In the genomic region with DNA sequence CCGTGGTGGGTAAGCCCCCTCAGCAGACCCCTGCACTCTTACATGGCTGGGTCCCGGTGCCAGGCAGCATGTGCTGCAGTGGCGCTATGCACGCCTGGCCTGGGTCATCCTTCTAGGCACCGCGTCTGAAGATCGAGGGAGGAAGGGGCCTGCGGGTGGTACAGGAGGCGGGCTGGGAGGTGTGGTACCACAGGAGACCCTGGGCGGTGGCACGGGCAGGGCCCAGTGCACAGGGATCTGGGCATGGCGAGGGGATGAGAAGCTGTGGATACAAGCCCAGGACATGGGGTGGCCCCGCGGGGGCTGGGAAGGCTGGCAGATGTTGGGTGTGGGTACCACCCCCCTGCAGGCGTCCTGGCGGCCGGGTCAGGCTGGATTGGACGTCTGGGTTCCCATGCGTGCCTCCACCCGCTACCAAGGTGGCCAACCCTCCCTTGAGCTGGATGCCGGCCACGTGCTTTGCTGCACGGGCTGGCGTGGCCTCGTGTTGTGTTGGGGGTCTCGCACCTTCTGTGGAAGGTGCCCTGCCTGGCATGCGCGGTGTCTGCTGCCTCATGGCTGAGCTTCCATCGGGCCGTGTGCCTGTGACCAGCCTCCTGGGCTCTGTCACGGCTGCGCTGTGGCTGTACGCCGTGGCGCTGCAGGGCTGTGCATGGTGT, we compare ENCODE assay signal across 1 cellular context.
TF ChIP-seq lines count a peak whose summit lies in the region.

No MANE protein-coding gene starts in this region.

TF ChIP-seq in K562, 482 proteins besides CTCF, POLR2A, EP300 and RAD21:
- TF ChIP-seq RBM22 (IDR thresholded peaks at IDR 0.05; ENCODE audit: low read depth, low read length, poor library complexity, severe bottlenecking) (peak; percentile 45), POLR2AphosphoS5 (IDR thresholded peaks at IDR 0.05; ENCODE audit: control insufficient read depth, insufficient read depth, low read depth, low read length) (no peak)
